Comparison of ENCODE assay signal across 8 cellular contexts in the genomic region with DNA sequence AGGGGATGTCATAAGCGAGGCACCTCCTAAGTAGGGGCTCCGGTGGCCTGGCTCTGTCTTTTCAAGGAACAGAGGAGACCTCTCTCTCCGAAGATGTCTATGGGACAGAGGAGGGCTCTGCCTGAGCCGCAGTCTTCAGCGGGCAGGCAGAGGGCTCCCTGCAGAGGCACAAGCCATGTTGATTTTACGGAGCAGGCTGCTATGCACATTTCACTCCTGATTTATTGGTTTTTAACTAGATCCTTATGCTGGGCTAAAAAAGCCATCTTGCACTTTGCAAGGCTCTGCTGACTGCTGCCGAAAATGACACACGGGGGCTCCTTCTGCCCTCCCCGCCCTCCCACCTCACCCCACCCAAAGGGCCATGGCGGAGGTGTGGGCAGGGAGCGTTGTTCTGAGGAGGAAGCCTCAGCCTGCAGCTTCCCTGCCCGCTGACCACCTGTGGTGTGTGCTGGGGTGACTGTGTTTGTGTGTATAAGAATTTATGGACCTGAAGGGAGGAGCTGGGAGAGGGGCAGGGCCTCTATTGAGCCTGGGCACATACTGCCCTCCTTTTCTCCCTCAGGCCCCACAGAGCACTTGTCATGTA.
DNase-seq lines count a peak whose midpoint lies in the region; ATAC-seq and TF ChIP-seq lines count a peak whose summit lies in the region.

No MANE protein-coding gene starts in this region.

- no TSS peak for BruUV-seq in PC-9 (replicated peaks; lab: Mats Ljungman, UMichigan)

- H3K4me3 ChIP-seq in PC-9: no peak overlapping the region
- H3K4me3 ChIP-seq in right atrium auricular region: peak overlapping the region; percentile 22 to 52
- H3K4me3 ChIP-seq in rectal smooth muscle tissue (ENCODE audit: low read length): peak overlapping the region; percentile 61

- no peak overlapping the region for H3K27ac ChIP-seq in PC-9
- H3K27ac ChIP-seq in right atrium auricular region: no peak overlapping the region
- H3K27ac ChIP-seq in rectal smooth muscle tissue (ENCODE audit: low read depth, low read length): no peak overlapping the region

- DNase-seq in GM10266 (ENCODE audit: extremely low spot score): peak; percentile 35
- no peak for DNase-seq in PC-9
- DNase-seq in right atrium auricular region (ENCODE audit: low spot score): no peak
- DNase-seq in dermis blood vessel endothelial cell: no peak
- DNase-seq in NCI-H146 treated with DMSO at 0.1 percent for 48 hours (lab: John Stamatoyannopoulos, UW; ENCODE audit: unreplicated experiment): no peak
- no peak for DNase-seq in GM19238 (ENCODE audit: insufficient read length, low spot score)

- no peak for TF ChIP-seq CTCF in GM10266 (IDR thresholded peaks at IDR 0.05; ENCODE audit: control insufficient read depth, insufficient read depth, low read depth, missing control alignments)
- TF ChIP-seq CTCF in PC-9 (conservative IDR thresholded peaks at IDR 0.05): no peak
- no peak for TF ChIP-seq CTCF in right atrium auricular region (IDR thresholded peaks at IDR 0.05)

- POLR2A ChIA-PET in PC-9 (lab: Charles Lee; ENCODE audit: unreplicated experiment): interaction anchor here (0.7 kb wide), 1 partner anchor 1074 kb away, joined by 3 read pairs; no protein-coding TSS in a partner anchor

- ATAC-seq in GM21576 (IDR thresholded peaks at IDR 0.05; ENCODE audit: unreplicated experiment): no peak

- H3K79me2 ChIP-seq in PC-9 (ENCODE audit: low read depth): no peaks in the 10 kb centered on the region

- CTCF ChIA-PET in PC-9 (lab: Charles Lee): no interaction called here

- no peak overlapping the region for H3K9ac ChIP-seq in rectal smooth muscle tissue (ENCODE audit: low read length)

- H3F3A ChIP-seq in PC-9 (ENCODE audit: insufficient read depth, low read depth): no peaks in the 10 kb centered on the region; the same call in 1 of the 2 replicates

- intact Hi-C loops in PC-9 (cut with micrococcal nuclease; ENCODE audit: unreplicated experiment): no loop called here

- no peaks in the 10 kb centered on the region for H3K9me2 ChIP-seq in PC-9 (ENCODE audit: insufficient read depth)

- no peak overlapping the region for H2AFZ ChIP-seq in PC-9

- H3K9me3 ChIP-seq in PC-9 (ENCODE audit: insufficient read depth, low read depth): no peaks in the 10 kb centered on the region
- H3K9me3 ChIP-seq in right atrium auricular region: peaks cover 0 to 6% of the 10 kb centered on the region in 2 donors

- H3K36me3 ChIP-seq in PC-9 (ENCODE audit: low read depth) (no peaks in the 10 kb centered on the region), right atrium auricular region (no peaks in the 10 kb centered on the region), rectal smooth muscle tissue (ENCODE audit: control insufficient read depth, insufficient read depth, low read length) (no peaks in the 10 kb centered on the region)

- H4K20me1 ChIP-seq in PC-9 (ENCODE audit: insufficient read depth): no peaks in the 10 kb centered on the region

- no peaks in the 10 kb centered on the region for H3K4me1 ChIP-seq in PC-9 (replicated peaks; ENCODE audit: insufficient read depth)
- peaks cover 0 to 14% of the 10 kb centered on the region in 2 donors for H3K4me1 ChIP-seq in right atrium auricular region
- H3K4me1 ChIP-seq in rectal smooth muscle tissue (ENCODE audit: control insufficient read depth, insufficient read depth, low read length): no peaks in the 10 kb centered on the region

- peak overlapping the region; percentile 63; the same call in 1 of the 2 replicates for H3K4me2 ChIP-seq in PC-9

- H3K27me3 ChIP-seq in PC-9 (ENCODE audit: insufficient read depth, low read depth): peaks cover 11% of the 10 kb centered on the region
- peaks cover 0 to 6% of the 10 kb centered on the region in 2 donors for H3K27me3 ChIP-seq in right atrium auricular region
- peaks cover 6% of the 10 kb centered on the region for H3K27me3 ChIP-seq in rectal smooth muscle tissue (ENCODE audit: control insufficient read depth, insufficient read depth, low read length)
